ENCODE assay signal across 9 cellular contexts in the genomic region with DNA sequence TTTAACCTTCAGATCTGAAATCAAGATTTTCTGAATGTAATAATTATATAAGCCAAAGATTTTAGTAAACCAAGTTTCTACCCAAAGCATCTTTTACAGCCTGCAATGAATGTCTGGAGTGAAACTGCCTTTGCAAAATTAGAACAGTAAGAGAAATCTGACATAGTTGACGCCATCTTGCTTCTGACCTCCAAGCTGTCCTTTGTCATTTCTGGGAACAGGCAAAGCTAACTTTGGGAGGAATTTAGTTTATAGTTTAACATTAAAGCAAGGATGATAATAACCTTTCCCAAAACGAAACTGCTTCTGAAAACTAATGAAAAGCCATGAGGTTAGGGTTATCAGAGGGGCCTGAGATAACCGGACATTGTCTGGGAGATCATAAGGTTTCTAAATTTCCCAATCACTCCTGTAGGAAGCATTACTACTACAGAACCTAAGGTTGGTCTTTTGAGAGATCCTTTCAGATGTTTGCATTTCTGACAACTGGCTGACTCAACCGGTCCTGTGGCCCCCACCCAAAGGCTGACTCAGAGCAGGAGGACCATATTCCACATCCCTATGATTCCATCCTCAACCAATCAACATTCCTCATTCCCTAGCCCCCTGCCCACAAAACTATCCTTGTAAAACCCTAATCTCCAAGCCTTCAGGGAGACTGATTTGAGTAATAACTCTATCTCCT.
DNase-seq lines count a peak whose midpoint lies in the region; ATAC-seq and TF ChIP-seq lines count a peak whose summit lies in the region.
"Had no signal": no experiment of that assay in that cellular context is flagged by ENCODE, and none has a peak within 500 bp of the region (broad histone marks: within the 10 kb centered on the region; RNA-seq: fewer than 3 reads in every experiment).

No MANE protein-coding gene starts in this region.

- no peak overlapping the region for H3K4me3 ChIP-seq in fibroblast of pulmonary artery (replicated peaks; ENCODE audit: low read depth, low read length)

- H3K4me1 Mint-ChIP-seq in activated naive CD4-positive, alpha-beta T cell treated with anti-CD3 and anti-CD28 coated beads, Interleukin-2, amount 50 U/mL, for 24 hours = peaks cover 59% of the 10 kb centered on the region
- H3K4me1 Mint-ChIP-seq in activated naive CD4-positive, alpha-beta T cell treated with anti-CD3 and anti-CD28 coated beads, Interleukin-2, amount 10 ng/mL, durations not matched to agents 7 days and 5 days = peaks cover 32% of the 10 kb centered on the region
- peaks cover 63% of the 10 kb centered on the region for H3K4me1 Mint-ChIP-seq in stimulated activated memory B cell treated with anti-CD40 and anti-IgM and Interleukin-4, amounts not matched to agents 10 μg/mL and 1 μg/mL and 100 μg/mL, for 72 hours

- no peaks in the 10 kb centered on the region for H3K27me3 Mint-ChIP-seq in activated naive CD4-positive, alpha-beta T cell treated with anti-CD3 and anti-CD28 coated beads, Interleukin-2, amount 50 U/mL, for 24 hours
- H3K27me3 Mint-ChIP-seq in activated naive CD4-positive, alpha-beta T cell treated with anti-CD3 and anti-CD28 coated beads, Interleukin-2, amount 10 ng/mL, durations not matched to agents 7 days and 5 days = no peaks in the 10 kb centered on the region
- H3K27me3 Mint-ChIP-seq in stimulated activated memory B cell treated with anti-CD40 and anti-IgM and Interleukin-4, amounts not matched to agents 10 μg/mL and 1 μg/mL and 100 μg/mL, for 72 hours = no peaks in the 10 kb centered on the region

- H3K9me3 Mint-ChIP-seq in activated naive CD4-positive, alpha-beta T cell treated with anti-CD3 and anti-CD28 coated beads, Interleukin-2, amount 50 U/mL, for 24 hours = peaks cover 3% of the 10 kb centered on the region
- peaks cover 8% of the 10 kb centered on the region for H3K9me3 Mint-ChIP-seq in activated naive CD4-positive, alpha-beta T cell treated with anti-CD3 and anti-CD28 coated beads, Interleukin-2, amount 10 ng/mL, durations not matched to agents 7 days and 5 days
- H3K9me3 Mint-ChIP-seq in stimulated activated memory B cell treated with anti-CD40 and anti-IgM and Interleukin-4, amounts not matched to agents 10 μg/mL and 1 μg/mL and 100 μg/mL, for 72 hours = peaks cover 3% of the 10 kb centered on the region

- H3K36me3 Mint-ChIP-seq in activated naive CD4-positive, alpha-beta T cell treated with anti-CD3 and anti-CD28 coated beads, Interleukin-2, amount 50 U/mL, for 24 hours = peaks cover 20% of the 10 kb centered on the region
- peaks cover 2% of the 10 kb centered on the region for H3K36me3 Mint-ChIP-seq in activated naive CD4-positive, alpha-beta T cell treated with anti-CD3 and anti-CD28 coated beads, Interleukin-2, amount 10 ng/mL, durations not matched to agents 7 days and 5 days
- H3K36me3 Mint-ChIP-seq in stimulated activated memory B cell treated with anti-CD40 and anti-IgM and Interleukin-4, amounts not matched to agents 10 μg/mL and 1 μg/mL and 100 μg/mL, for 72 hours = peaks cover 35% of the 10 kb centered on the region

- no peak overlapping the region for H3K4me3 Mint-ChIP-seq in activated naive CD4-positive, alpha-beta T cell treated with anti-CD3 and anti-CD28 coated beads, Interleukin-2, amount 50 U/mL, for 24 hours
- no peak overlapping the region for H3K4me3 Mint-ChIP-seq in activated naive CD4-positive, alpha-beta T cell treated with anti-CD3 and anti-CD28 coated beads, Interleukin-2, amount 10 ng/mL, durations not matched to agents 7 days and 5 days
- no peak overlapping the region for H3K4me3 Mint-ChIP-seq in stimulated activated memory B cell treated with anti-CD40 and anti-IgM and Interleukin-4, amounts not matched to agents 10 μg/mL and 1 μg/mL and 100 μg/mL, for 72 hours

- TF ChIP-seq CTCF in fibroblast of pulmonary artery (IDR thresholded peaks at IDR 0.05; ENCODE audit: low read length, missing control alignments) = no peak

- H3K27ac Mint-ChIP-seq in activated naive CD4-positive, alpha-beta T cell treated with anti-CD3 and anti-CD28 coated beads, Interleukin-2, amount 50 U/mL, for 24 hours = peak overlapping the region; percentile 36
- no peak overlapping the region for H3K27ac Mint-ChIP-seq in activated naive CD4-positive, alpha-beta T cell treated with anti-CD3 and anti-CD28 coated beads, Interleukin-2, amount 10 ng/mL, durations not matched to agents 7 days and 5 days
- peak overlapping the region; percentile 43 for H3K27ac Mint-ChIP-seq in stimulated activated memory B cell treated with anti-CD40 and anti-IgM and Interleukin-4, amounts not matched to agents 10 μg/mL and 1 μg/mL and 100 μg/mL, for 72 hours

- no peak for DNase-seq in activated naive CD4-positive, alpha-beta T cell treated with anti-CD3 and anti-CD28 coated beads, Interleukin-2, amount 10 ng/mL, durations not matched to agents 7 days and 5 days
- DNase-seq in RPMI7951 (ENCODE audit: low read depth) = peak; percentile 95
- DNase-seq in fibroblast of pulmonary artery (ENCODE audit: low read depth) = peak; percentile 38
- no peak for DNase-seq in NOMO-1 treated with DMSO at 0.1 percent for 48 hours (lab: John Stamatoyannopoulos, UW; ENCODE audit: unreplicated experiment)
- DNase-seq in ureter (ENCODE audit: low spot score) = no peak
- DNase-seq in nucleus accumbens (lab: John Stamatoyannopoulos, UW) = no peak
- DNase-seq: NCI-H2081 treated with DMSO at 0.1 percent for 48 hours had no signal

- CTCF ChIA-PET in activated naive CD4-positive, alpha-beta T cell treated with anti-CD3 and anti-CD28 coated beads, Interleukin-2, amount 10 ng/mL, durations not matched to agents 7 days and 5 days (lab: Charles Lee) = interaction anchor here (2.4 kb wide), 1 partner anchor 65 kb away, joined by 7 read pairs; no protein-coding TSS in a partner anchor

- ATAC-seq in stimulated activated memory B cell treated with anti-CD40 and anti-IgM and Interleukin-4, amounts not matched to agents 10 μg/mL and 1 μg/mL and 100 μg/mL, for 72 hours = no peak

Comparison
In these comparisons a context has a peak if more than half of its experiments do, and no peak if none do; other contexts are left out.
1. DNase-seq: peak in RPMI7951 (single experiment) and fibroblast of pulmonary artery (single experiment); none in activated naive CD4-positive, alpha-beta T cell treated with anti-CD3 and anti-CD28 coated beads, Interleukin-2, amount 10 ng/mL, durations not matched to agents 7 days and 5 days (single experiment), NOMO-1 treated with DMSO at 0.1 percent for 48 hours (single experiment), ureter (single experiment) and nucleus accumbens (0 of 56).